Comparison of ENCODE assay signal across 18 cellular contexts in genomic region chr11:130237282-130238006, GRCh38.
"Had no signal": no experiment of that assay in that cellular context is flagged by ENCODE, and none has a peak within 500 bp of the region (broad histone marks: within the 10 kb centered on the region; RNA-seq: fewer than 3 reads in every experiment).

No MANE protein-coding gene starts in this region.

- H3K27me3 ChIP-seq: brain microvascular endothelial cell, esophagus muscularis mucosa, pancreas, sigmoid colon, spleen, upper lobe of right lung had no signal

- H3K4me1 Mint-ChIP-seq: central memory CD8-positive, alpha-beta T cell had no signal

- H3K27me3 Mint-ChIP-seq: activated CD4-positive, alpha-beta T cell treated with anti-CD3 and anti-CD28 coated beads, Interleukin-2, amount 10 ng/mL, durations not matched to agents 7 days and 5 days; central memory CD8-positive, alpha-beta T cell; naive thymus-derived CD4-positive, alpha-beta T cell; stimulated activated naive CD8-positive, alpha-beta T cell treated with anti-CD3 and anti-CD28 coated beads, Interleukin-15, amount 100 ng/mL, for 72 hours had no signal

- H3K4me3 Mint-ChIP-seq: activated CD4-positive, alpha-beta T cell treated with anti-CD3 and anti-CD28 coated beads, Interleukin-2, amount 10 ng/mL, durations not matched to agents 7 days and 5 days; activated T-helper 1 cell treated with anti-CD3 and anti-CD28 coated beads, Interleukin-12 subunit alpha, Interleukin-12 subunit beta, Interleukin-2, Interleukin-4 antibody, amounts not matched to agents 30 ng/mL and 10 ng/mL and 1 ng/mL, durations not matched to agents 14 hours and 24 hours and 36 hours; central memory CD8-positive, alpha-beta T cell; naive thymus-derived CD4-positive, alpha-beta T cell; stimulated activated naive CD8-positive, alpha-beta T cell treated with anti-CD3 and anti-CD28 coated beads, Interleukin-15, amount 100 ng/mL, for 72 hours had no signal

- H3K4me3 ChIP-seq: coronary artery, esophagus muscularis mucosa, left ventricle myocardium inferior, mucosa of descending colon, pancreas, sigmoid colon, upper lobe of right lung had no signal

- DNase-seq: activated CD4-positive, alpha-beta T cell treated with anti-CD3 and anti-CD28 coated beads, Interleukin-2, amount 10 ng/mL, durations not matched to agents 7 days and 5 days; activated CD4-positive, CD25-positive, alpha-beta regulatory T cell; anterior cingulate cortex; brain microvascular endothelial cell; hippocampal formation; left ventricle myocardium inferior; mucosa of descending colon; naive thymus-derived CD4-positive, alpha-beta T cell; pancreas; sigmoid colon; spleen; stimulated activated naive CD8-positive, alpha-beta T cell treated with anti-CD3 and anti-CD28 coated beads, Interleukin-15, amount 100 ng/mL, for 72 hours; upper lobe of right lung had no signal

- H3K27ac ChIP-seq: brain microvascular endothelial cell, coronary artery, esophagus muscularis mucosa, left ventricle myocardium inferior, pancreas, sigmoid colon, upper lobe of right lung had no signal

- ATAC-seq: mucosa of descending colon; naive thymus-derived CD4-positive, alpha-beta T cell; pancreas; stimulated activated naive CD8-positive, alpha-beta T cell treated with anti-CD3 and anti-CD28 coated beads, Interleukin-15, amount 100 ng/mL, for 72 hours; upper lobe of right lung had no signal

- H3K36me3 ChIP-seq: brain microvascular endothelial cell had no signal

- H3K9me3 ChIP-seq: esophagus muscularis mucosa, left ventricle myocardium inferior, mucosa of descending colon, pancreas, sigmoid colon, spleen, upper lobe of right lung had no signal

- H3K4me1 ChIP-seq: left ventricle myocardium inferior, upper lobe of right lung had no signal

- H3K9me3 Mint-ChIP-seq: activated CD4-positive, alpha-beta T cell treated with anti-CD3 and anti-CD28 coated beads, Interleukin-2, amount 10 ng/mL, durations not matched to agents 7 days and 5 days; activated T-helper 1 cell treated with anti-CD3 and anti-CD28 coated beads, Interleukin-12 subunit alpha, Interleukin-12 subunit beta, Interleukin-2, Interleukin-4 antibody, amounts not matched to agents 30 ng/mL and 10 ng/mL and 1 ng/mL, durations not matched to agents 14 hours and 24 hours and 36 hours; central memory CD8-positive, alpha-beta T cell; naive thymus-derived CD4-positive, alpha-beta T cell; stimulated activated naive CD8-positive, alpha-beta T cell treated with anti-CD3 and anti-CD28 coated beads, Interleukin-15, amount 100 ng/mL, for 72 hours had no signal

- FAIRE-seq: pancreas, TTC549 had no signal

- H3K27ac Mint-ChIP-seq: activated CD4-positive, alpha-beta T cell treated with anti-CD3 and anti-CD28 coated beads, Interleukin-2, amount 10 ng/mL, durations not matched to agents 7 days and 5 days; activated T-helper 1 cell treated with anti-CD3 and anti-CD28 coated beads, Interleukin-12 subunit alpha, Interleukin-12 subunit beta, Interleukin-2, Interleukin-4 antibody, amounts not matched to agents 30 ng/mL and 10 ng/mL and 1 ng/mL, durations not matched to agents 14 hours and 24 hours and 36 hours; naive thymus-derived CD4-positive, alpha-beta T cell; stimulated activated naive CD8-positive, alpha-beta T cell treated with anti-CD3 and anti-CD28 coated beads, Interleukin-15, amount 100 ng/mL, for 72 hours had no signal
